2 cellular contexts compared by ENCODE assay signal in genomic region chr12:8218711-8219382, GRCh38. TPM values are rescaled to one million over a fixed set of nuclear protein-coding genes. Genes with fewer than 3 reads are reported as not detected.
"Had no signal": no experiment of that assay in that cellular context is flagged by ENCODE, and none has a peak within 500 bp of the region (broad histone marks: within the 10 kb centered on the region; RNA-seq: fewer than 3 reads in every experiment).

No MANE protein-coding gene starts in this region.

RNA-seq across cellular contexts. Expression of gene FAM90A1, which starts 8.6 kb away (rescaled TPM):
- total RNA-seq: activated B cell treated with CpG ODN at 0.5 μM for 24 hours, bronchial epithelial cell had no signal
